In the genomic region with DNA sequence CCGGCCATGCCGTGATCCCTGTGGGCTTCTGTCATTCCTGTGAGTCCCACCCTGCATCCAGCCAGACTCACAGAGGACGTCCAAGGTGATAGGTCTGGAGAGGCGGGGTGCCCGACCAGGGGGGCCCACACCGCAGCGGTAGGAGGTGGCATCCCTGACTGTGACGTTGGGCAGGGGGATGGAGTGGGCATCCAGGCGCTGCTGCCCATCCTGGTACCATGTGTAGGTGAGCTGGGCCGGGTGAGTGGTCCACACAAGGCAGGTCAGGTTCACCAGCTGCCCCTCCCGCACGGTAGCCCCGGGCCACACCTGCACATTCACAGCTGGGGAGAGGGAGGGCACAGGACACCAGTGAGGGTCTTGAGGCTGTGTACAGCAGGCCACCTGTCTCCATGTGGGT, we compare ENCODE assay signal across 1 cellular context.
TF ChIP-seq lines count a peak whose summit lies in the region.

No MANE protein-coding gene starts in this region.

TF ChIP-seq in HepG2, 621 proteins besides CTCF, POLR2A, EP300 and RAD21:
- TF ChIP-seq ZNF776 (CRISPR knock-in tag; IDR thresholded peaks at IDR 0.05) (no peak), FOXP1 (IDR thresholded peaks at IDR 0.05) (no peak), FOXP1 (CRISPR knock-in tag; IDR thresholded peaks at IDR 0.05) (no peak), JARID2 (CRISPR knock-in tag; IDR thresholded peaks at IDR 0.05; ENCODE audit: insufficient replicate concordance) (no peak), PAX8 (CRISPR knock-in tag; IDR thresholded peaks at IDR 0.05; ENCODE audit: borderline replicate concordance) (0 out of 2 replicates have a peak, but pooled peaks have one; percentile 4), IKZF1 (IDR thresholded peaks at IDR 0.05) (no peak), ZNF670 (CRISPR knock-in tag; IDR thresholded peaks at IDR 0.05; ENCODE audit: borderline replicate concordance) (no peak), SKI (IDR thresholded peaks at IDR 0.05; ENCODE audit: partially characterized antibody) (no peak)
- TF ChIP-seq, protein P1, sequence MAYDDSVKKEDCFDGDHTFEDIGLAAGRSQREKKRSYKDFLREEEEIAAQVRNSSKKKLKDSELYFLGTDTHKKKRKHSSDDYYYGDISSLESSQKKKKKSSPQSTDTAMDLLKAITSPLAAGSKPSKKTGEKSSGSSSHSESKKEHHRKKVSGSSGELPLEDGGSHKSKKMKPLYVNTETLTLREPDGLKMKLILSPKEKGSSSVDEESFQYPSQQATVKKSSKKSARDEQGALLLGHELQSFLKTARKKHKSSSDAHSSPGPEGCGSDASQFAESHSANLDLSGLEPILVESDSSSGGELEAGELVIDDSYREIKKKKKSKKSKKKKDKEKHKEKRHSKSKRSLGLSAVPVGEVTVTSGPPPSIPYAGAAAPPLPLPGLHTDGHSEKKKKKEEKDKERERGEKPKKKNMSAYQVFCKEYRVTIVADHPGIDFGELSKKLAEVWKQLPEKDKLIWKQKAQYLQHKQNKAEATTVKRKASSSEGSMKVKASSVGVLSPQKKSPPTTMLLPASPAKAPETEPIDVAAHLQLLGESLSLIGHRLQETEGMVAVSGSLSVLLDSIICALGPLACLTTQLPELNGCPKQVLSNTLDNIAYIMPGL (CRISPR knock-in tag; IDR thresholded peaks at IDR 0.05; ENCODE audit: borderline replicate concordance in 1 of 2, low read depth in 1 of 2): 0 out of 4 replicates have a peak, but pooled peaks of 1 of the 2 experiments have one; percentile 29
- TF ChIP-seq, protein P2, sequence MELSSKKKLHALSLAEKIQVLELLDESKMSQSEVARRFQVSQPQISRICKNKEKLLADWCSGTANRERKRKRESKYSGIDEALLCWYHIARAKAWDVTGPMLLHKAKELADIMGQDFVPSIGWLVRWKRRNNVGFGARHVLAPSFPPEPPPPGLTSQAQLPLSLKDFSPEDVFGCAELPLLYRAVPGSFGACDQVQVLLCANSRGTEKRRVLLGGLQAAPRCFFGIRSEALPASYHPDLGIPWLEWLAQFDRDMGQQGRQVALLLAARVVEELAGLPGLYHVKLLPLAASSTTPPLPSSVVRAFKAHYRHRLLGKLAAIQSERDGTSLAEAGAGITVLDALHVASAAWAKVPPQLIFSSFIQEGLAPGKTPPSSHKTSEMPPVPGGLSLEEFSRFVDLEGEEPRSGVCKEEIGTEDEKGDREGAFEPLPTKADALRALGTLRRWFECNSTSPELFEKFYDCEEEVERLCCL (CRISPR knock-in tag; IDR thresholded peaks at IDR 0.05; ENCODE audit: borderline replicate concordance): no peak
